In genomic region chr2:41521191-41521590, GRCh38 we compare ENCODE assay signal across 18 cellular contexts.
"Had no signal": no experiment of that assay in that cellular context is flagged by ENCODE, and none has a peak within 500 bp of the region (broad histone marks: within the 10 kb centered on the region; RNA-seq: fewer than 3 reads in every experiment).

No MANE protein-coding gene starts in this region.

- H3K4me3 Mint-ChIP-seq: naive thymus-derived CD8-positive, alpha-beta T cell; stimulated activated naive B cell treated with anti-CD40 and anti-IgM and Interleukin-4, amounts not matched to agents 10 μg/mL and 1 μg/mL and 100 μg/mL, for 72 hours; stimulated activated naive CD8-positive, alpha-beta T cell treated with anti-CD3 and anti-CD28 coated beads, Interleukin-15, amount 100 ng/mL, for 72 hours had no signal

- ATAC-seq: gastrocnemius medialis; heart right ventricle; naive thymus-derived CD8-positive, alpha-beta T cell; psoas muscle; right lobe of liver; stimulated activated naive B cell treated with anti-CD40 and anti-IgM and Interleukin-4, amounts not matched to agents 10 μg/mL and 1 μg/mL and 100 μg/mL, for 72 hours; stimulated activated naive CD8-positive, alpha-beta T cell treated with anti-CD3 and anti-CD28 coated beads, Interleukin-15, amount 100 ng/mL, for 72 hours; upper lobe of right lung had no signal

- H3K36me3 Mint-ChIP-seq: naive thymus-derived CD8-positive, alpha-beta T cell; stimulated activated naive B cell treated with anti-CD40 and anti-IgM and Interleukin-4, amounts not matched to agents 10 μg/mL and 1 μg/mL and 100 μg/mL, for 72 hours had no signal

- H3K4me3 ChIP-seq: dorsolateral prefrontal cortex, esophagus muscularis mucosa, gastrocnemius medialis, heart right ventricle, psoas muscle, right lobe of liver, testis, tibial nerve, upper lobe of right lung, vagina had no signal

- H3K9me3 ChIP-seq: esophagus muscularis mucosa, gastrocnemius medialis, heart right ventricle, neutrophil, psoas muscle, right lobe of liver, testis, tibial nerve, upper lobe of right lung, vagina had no signal

- H3K36me3 ChIP-seq: esophagus muscularis mucosa, gastrocnemius medialis, heart right ventricle, neutrophil, right lobe of liver, tibial nerve, upper lobe of right lung, vagina had no signal

- H3K27ac Mint-ChIP-seq: naive thymus-derived CD8-positive, alpha-beta T cell; stimulated activated naive B cell treated with anti-CD40 and anti-IgM and Interleukin-4, amounts not matched to agents 10 μg/mL and 1 μg/mL and 100 μg/mL, for 72 hours; stimulated activated naive CD8-positive, alpha-beta T cell treated with anti-CD3 and anti-CD28 coated beads, Interleukin-15, amount 100 ng/mL, for 72 hours had no signal

- H3K27ac ChIP-seq: dorsolateral prefrontal cortex, esophagus muscularis mucosa, gastrocnemius medialis, heart right ventricle, neutrophil, psoas muscle, right lobe of liver, testis, tibial nerve, upper lobe of right lung, vagina had no signal

- H3K27me3 Mint-ChIP-seq: stimulated activated naive B cell treated with anti-CD40 and anti-IgM and Interleukin-4, amounts not matched to agents 10 μg/mL and 1 μg/mL and 100 μg/mL, for 72 hours; stimulated activated naive CD8-positive, alpha-beta T cell treated with anti-CD3 and anti-CD28 coated beads, Interleukin-15, amount 100 ng/mL, for 72 hours had no signal

- H3K4me1 ChIP-seq: esophagus muscularis mucosa, gastrocnemius medialis, heart right ventricle, psoas muscle, right lobe of liver, testis, tibial nerve, upper lobe of right lung, vagina had no signal

- H3K27me3 ChIP-seq: dorsolateral prefrontal cortex, esophagus muscularis mucosa, gastrocnemius medialis, heart right ventricle, neutrophil, right lobe of liver, testis, tibial nerve, upper lobe of right lung, vagina had no signal

- H3K4me1 Mint-ChIP-seq: naive thymus-derived CD8-positive, alpha-beta T cell; stimulated activated naive CD8-positive, alpha-beta T cell treated with anti-CD3 and anti-CD28 coated beads, Interleukin-15, amount 100 ng/mL, for 72 hours had no signal

- DNase-seq: cortex of kidney; dorsolateral prefrontal cortex; effector CD8-positive, alpha-beta T cell; gastrocnemius medialis; heart right ventricle; naive thymus-derived CD8-positive, alpha-beta T cell; psoas muscle; retina; right lobe of liver; stimulated activated CD4-positive, alpha-beta T cell treated with anti-CD3 and anti-CD28 coated beads, Interleukin-4, amount 100 ng/mL, for 24 hours; stimulated activated naive B cell treated with anti-CD40 and anti-IgM and Interleukin-4, amounts not matched to agents 10 μg/mL and 1 μg/mL and 100 μg/mL, for 72 hours; stimulated activated naive CD8-positive, alpha-beta T cell treated with anti-CD3 and anti-CD28 coated beads, Interleukin-15, amount 100 ng/mL, for 72 hours; testis; upper lobe of right lung had no signal

- H3K9me3 Mint-ChIP-seq: stimulated activated naive B cell treated with anti-CD40 and anti-IgM and Interleukin-4, amounts not matched to agents 10 μg/mL and 1 μg/mL and 100 μg/mL, for 72 hours; stimulated activated naive CD8-positive, alpha-beta T cell treated with anti-CD3 and anti-CD28 coated beads, Interleukin-15, amount 100 ng/mL, for 72 hours had no signal
